14 cellular contexts compared by ENCODE assay signal in genomic region chr5:123450641-123451421, GRCh38.
DNase-seq lines count a peak whose midpoint lies in the region; ATAC-seq lines count a peak whose summit lies in the region.
"Had no signal": no experiment of that assay in that cellular context is flagged by ENCODE, and none has a peak within 500 bp of the region (broad histone marks: within the 10 kb centered on the region; RNA-seq: fewer than 3 reads in every experiment).

No MANE protein-coding gene starts in this region.

- H3K9ac ChIP-seq in adipocyte (ENCODE audit: low read length), result no peak overlapping the region

- peak; percentile 10 for DNase-seq in DMS153 treated with DMSO at 0.1 percent for 48 hours (lab: John Stamatoyannopoulos, UW; ENCODE audit: unreplicated experiment)
- DNase-seq in NCI-H1436 treated with DMSO at 0.1 percent for 48 hours (lab: John Stamatoyannopoulos, UW), result peak; percentile 86
- DNase-seq in adipocyte (ENCODE audit: low read depth), result peak; percentile 54
- peak; percentile 9 for DNase-seq in midbrain (lab: John Stamatoyannopoulos, UW)
- no peak for DNase-seq in stimulated activated effector memory CD8-positive, alpha-beta T cell treated with anti-CD3 and anti-CD28 coated beads, Interleukin-12 subunit alpha, Interleukin-12 subunit beta, amount 100 ng/mL, for 72 hours (ENCODE audit: low spot score in 2 of 2)
- no peak for DNase-seq in 8988T
- DNase-seq: activated CD8-positive, alpha-beta T cell treated with anti-CD3 and anti-CD28 coated beads, Interleukin-2, amount 10 ng/mL, durations not matched to agents 7 days and 5 days; CD8-positive, alpha-beta memory T cell; stimulated activated CD8-positive, alpha-beta memory T cell treated with anti-CD3 and anti-CD28 coated beads, Interleukin-4, amount 100 ng/mL, for 48 hours had no signal

- H3K36me3 Mint-ChIP-seq in stimulated activated effector memory CD8-positive, alpha-beta T cell treated with anti-CD3 and anti-CD28 coated beads, Interleukin-12 subunit alpha, Interleukin-12 subunit beta, amount 100 ng/mL, for 72 hours, result no peaks in the 10 kb centered on the region
- H3K36me3 Mint-ChIP-seq: CD8-positive, alpha-beta memory T cell had no signal

- H3K27ac Mint-ChIP-seq in stimulated activated effector memory CD8-positive, alpha-beta T cell treated with anti-CD3 and anti-CD28 coated beads, Interleukin-12 subunit alpha, Interleukin-12 subunit beta, amount 100 ng/mL, for 72 hours, result no peak overlapping the region
- H3K27ac Mint-ChIP-seq: activated CD8-positive, alpha-beta T cell treated with anti-CD3 and anti-CD28 coated beads, Interleukin-2, amount 10 ng/mL, durations not matched to agents 7 days and 5 days; CD8-positive, alpha-beta memory T cell had no signal

- H3K9me3 ChIP-seq in adipocyte (ENCODE audit: control insufficient read depth, low read length), result no peaks in the 10 kb centered on the region
- H3K9me3 ChIP-seq: ascending aorta had no signal

- no peaks in the 10 kb centered on the region for H3K27me3 ChIP-seq in adipocyte (replicated peaks; ENCODE audit: control insufficient read depth, insufficient read depth, low read length)
- H3K27me3 ChIP-seq: ascending aorta had no signal

- no peak overlapping the region for H3K4me3 Mint-ChIP-seq in stimulated activated effector memory CD8-positive, alpha-beta T cell treated with anti-CD3 and anti-CD28 coated beads, Interleukin-12 subunit alpha, Interleukin-12 subunit beta, amount 100 ng/mL, for 72 hours
- H3K4me3 Mint-ChIP-seq: activated CD8-positive, alpha-beta T cell treated with anti-CD3 and anti-CD28 coated beads, Interleukin-2, amount 10 ng/mL, durations not matched to agents 7 days and 5 days; CD8-positive, alpha-beta memory T cell had no signal

- H3K4me3 ChIP-seq in adipocyte (ENCODE audit: low read length), result no peak overlapping the region
- H3K4me3 ChIP-seq: ascending aorta, lung, skin epidermis had no signal

- ATAC-seq in HG02884 (IDR thresholded peaks at IDR 0.05; ENCODE audit: unreplicated experiment), result no peak
- no peak for ATAC-seq in stimulated activated effector memory CD8-positive, alpha-beta T cell treated with anti-CD3 and anti-CD28 coated beads, Interleukin-12 subunit alpha, Interleukin-12 subunit beta, amount 100 ng/mL, for 72 hours
- no peak for ATAC-seq in GM19023 (IDR thresholded peaks at IDR 0.05; ENCODE audit: unreplicated experiment)
- ATAC-seq: activated CD8-positive, alpha-beta T cell treated with anti-CD3 and anti-CD28 coated beads, Interleukin-2, amount 10 ng/mL, durations not matched to agents 7 days and 5 days had no signal

- no peaks in the 10 kb centered on the region for H3K36me3 ChIP-seq in adipocyte (ENCODE audit: control insufficient read depth, insufficient read depth, low read length, severe bottlenecking)
- H3K36me3 ChIP-seq: ascending aorta had no signal

- peaks cover 4% of the 10 kb centered on the region for H3K4me1 ChIP-seq in adipocyte (ENCODE audit: control insufficient read depth, insufficient read depth, low read length)
- H3K4me1 ChIP-seq: ascending aorta had no signal

- H3K9me3 Mint-ChIP-seq in stimulated activated effector memory CD8-positive, alpha-beta T cell treated with anti-CD3 and anti-CD28 coated beads, Interleukin-12 subunit alpha, Interleukin-12 subunit beta, amount 100 ng/mL, for 72 hours, result no peaks in the 10 kb centered on the region
- H3K9me3 Mint-ChIP-seq: CD8-positive, alpha-beta memory T cell had no signal

- peaks cover 16% of the 10 kb centered on the region for H3K4me1 Mint-ChIP-seq in stimulated activated effector memory CD8-positive, alpha-beta T cell treated with anti-CD3 and anti-CD28 coated beads, Interleukin-12 subunit alpha, Interleukin-12 subunit beta, amount 100 ng/mL, for 72 hours

Comparison
In these comparisons a context has a peak if more than half of its experiments do, and no peak if none do; other contexts are left out.
1. DNase-seq: peak in DMS153 treated with DMSO at 0.1 percent for 48 hours (single experiment), NCI-H1436 treated with DMSO at 0.1 percent for 48 hours (single experiment), adipocyte (single experiment) and midbrain (single experiment); none in stimulated activated effector memory CD8-positive, alpha-beta T cell treated with anti-CD3 and anti-CD28 coated beads, Interleukin-12 subunit alpha, Interleukin-12 subunit beta, amount 100 ng/mL, for 72 hours (0 of 2) and 8988T (single experiment).